ENCODE assay signal across 8 cellular contexts in the genomic region with DNA sequence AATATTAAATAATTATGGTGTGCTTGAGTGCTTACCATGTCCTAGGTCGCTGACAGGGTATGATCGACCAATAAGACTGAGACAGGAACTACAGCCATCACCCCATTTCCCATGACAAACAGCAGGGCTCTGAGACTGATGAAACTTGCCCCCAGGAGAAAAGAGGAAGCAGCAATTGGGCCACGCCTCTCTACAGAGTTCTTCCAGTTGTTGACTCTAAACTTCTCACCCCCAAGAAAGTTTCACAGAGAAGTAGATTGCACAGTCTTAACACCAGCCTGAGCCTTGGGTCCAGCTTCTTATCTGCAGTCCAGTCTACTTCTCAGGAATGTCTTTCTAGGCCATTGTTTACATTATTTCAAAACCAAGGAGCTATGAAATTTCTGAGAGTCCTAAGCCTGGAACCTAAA.
DNase-seq lines count a peak whose midpoint lies in the region; ATAC-seq and TF ChIP-seq lines count a peak whose summit lies in the region.

No MANE protein-coding gene starts in this region.

- H3K27ac ChIP-seq in stomach: peak overlapping the region in 4 of 5 donors; percentile 45 to 77 (median 67)

- no peak for TF ChIP-seq POLR2A in stomach (IDR thresholded peaks at IDR 0.05)

- WGBS in stomach, 5 donors: 59 to 67% (median 62%) methylated on average over 3 of the region's 3 CpGs

- H3K4me3 ChIP-seq in stomach: no peak overlapping the region

- H3K4me1 ChIP-seq in stomach: peaks cover 0 to 43% (median 16%) of the 10 kb centered on the region in 4 donors

- H3K36me3 ChIP-seq in stomach: no peaks in the 10 kb centered on the region

- DNase-seq in OCI-M1 (lab: John Stamatoyannopoulos, UW): peak; percentile 96
- DNase-seq in head of caudate nucleus: peak in 27 of 42 donors; percentile 4 to 57 (median 31)
- DNase-seq in stomach: peak; percentile 52
- DNase-seq in DMS79 treated with DMSO at 0.1 percent for 48 hours (lab: John Stamatoyannopoulos, UW): no peak
- DNase-seq in epidermal melanocyte (ENCODE audit: insufficient read length, low spot score): no peak
- no peak for DNase-seq in activated CD4-positive, alpha-beta T cell treated with anti-CD3 and anti-CD28 coated beads for 48 hours

- peak; percentile 83 for ATAC-seq in GM18858 (IDR thresholded peaks at IDR 0.05; ENCODE audit: unreplicated experiment)
- peak; percentile 82 for ATAC-seq in HG02884 (IDR thresholded peaks at IDR 0.05; ENCODE audit: unreplicated experiment)

- TF ChIP-seq EP300 in stomach (IDR thresholded peaks at IDR 0.05): no peak

- no peak for TF ChIP-seq CTCF in stomach (IDR thresholded peaks at IDR 0.05)

- no peaks in the 10 kb centered on the region for H3K27me3 ChIP-seq in stomach

- H3K9me3 ChIP-seq in stomach: peaks cover 0 to 12% (median 7%) of the 10 kb centered on the region in 4 donors

- intact Hi-C loops in head of caudate nucleus (cut with DNase I) (no loop called here), stomach (cut with DNase I; ENCODE audit: low total_unique reads) (no loop called here)

Comparison
In these comparisons a context has a peak if more than half of its experiments do, and no peak if none do; other contexts are left out.
1. DNase-seq: peak in OCI-M1 (single experiment), head of caudate nucleus (27 of 42) and stomach (single experiment); none in DMS79 treated with DMSO at 0.1 percent for 48 hours (single experiment), epidermal melanocyte (single experiment) and activated CD4-positive, alpha-beta T cell treated with anti-CD3 and anti-CD28 coated beads for 48 hours (single experiment).